Comparison of ENCODE assay signal across 8 cellular contexts in the genomic region with DNA sequence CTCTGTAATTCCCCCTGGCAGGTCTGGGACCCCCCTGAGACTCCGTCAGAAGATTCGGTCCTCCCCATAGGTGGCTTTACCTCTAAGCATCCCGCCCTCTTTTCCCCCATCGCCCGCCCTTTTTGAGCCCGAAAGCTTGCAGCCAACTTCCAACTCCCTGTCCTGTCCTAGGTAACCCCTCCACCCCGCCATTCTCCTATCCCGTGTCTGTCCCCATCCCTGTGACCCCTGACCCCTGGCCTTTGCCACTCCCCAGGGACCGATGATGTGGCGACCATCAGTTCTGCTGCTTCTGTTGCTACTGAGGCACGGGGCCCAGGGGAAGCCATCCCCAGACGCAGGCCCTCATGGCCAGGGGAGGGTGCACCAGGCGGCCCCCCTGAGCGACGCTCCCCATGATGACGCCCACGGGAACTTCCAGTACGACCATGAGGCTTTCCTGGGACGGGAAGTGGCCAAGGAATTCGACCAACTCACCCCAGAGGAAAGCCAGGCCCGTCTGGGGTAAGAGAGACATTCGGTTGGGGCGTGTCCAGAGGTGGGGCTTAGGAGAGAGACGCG. TPM values are rescaled to one million over a fixed set of nuclear protein-coding genes. Genes with fewer than 3 reads are reported as not detected.
A peak's percentile ranks its signal among the peaks of the same experiment; 100 is the strongest.
DNase-seq lines count a peak whose midpoint lies in the region; ATAC-seq and TF ChIP-seq lines count a peak whose summit lies in the region.

No MANE protein-coding gene starts in this region.

- CTCF ChIA-PET in HEK293 (lab: Yijun Ruan, JAX), result no interaction called here

- no peak overlapping the region for H3K27ac Mint-ChIP-seq in activated naive CD8-positive, alpha-beta T cell treated with anti-CD3 and anti-CD28 coated beads, Interleukin-2, amount 10 ng/mL, durations not matched to agents 7 days and 5 days
- no peak overlapping the region for H3K27ac Mint-ChIP-seq in stimulated activated naive B cell treated with anti-CD40 and anti-IgM and Interleukin-4, amounts not matched to agents 10 μg/mL and 1 μg/mL and 100 μg/mL, for 72 hours

- no peak overlapping the region for H3K27ac ChIP-seq in HEK293 (ENCODE audit: extremely low read depth, low read depth, low read length)

- H3K9ac ChIP-seq in iPS-15b (ENCODE audit: low read depth, low read length), result peak overlapping the region; percentile 47

- H3K4me3 ChIP-seq in HEK293 (ENCODE audit: low read depth, low read length) (no peak overlapping the region), iPS-15b (ENCODE audit: low read depth, low read length) (peak overlapping the region; percentile 88)

- POLR2A ChIA-PET in HEK293 (lab: Yijun Ruan, JAX), result no interaction called here
- POLR2A ChIA-PET in activated naive CD8-positive, alpha-beta T cell treated with anti-CD3 and anti-CD28 coated beads, Interleukin-2, amount 10 ng/mL, durations not matched to agents 7 days and 5 days (lab: Charles Lee), result interaction anchor here (1.0 to 1.3 kb wide), 3 partner anchors 19 to 27 kb away, joined by 3 to 5 read pairs (median 4); no protein-coding TSS in a partner anchor

- H3K9me3 ChIP-seq in HEK293 (ENCODE audit: control insufficient read depth, insufficient read depth, low read depth, low read length) (no peaks in the 10 kb centered on the region), iPS-15b (ENCODE audit: control insufficient read depth, insufficient read depth, low read length) (no peaks in the 10 kb centered on the region)

- no peak for DNase-seq in activated naive CD8-positive, alpha-beta T cell treated with anti-CD3 and anti-CD28 coated beads, Interleukin-2, amount 10 ng/mL, durations not matched to agents 7 days and 5 days
- DNase-seq in stimulated activated naive B cell treated with anti-CD40 and anti-IgM and Interleukin-4, amounts not matched to agents 10 μg/mL and 1 μg/mL and 100 μg/mL, for 72 hours, result no peak
- no peak for DNase-seq in stimulated activated CD4-positive, alpha-beta T cell treated with anti-CD3 and anti-CD28 coated beads, Interleukin-12 subunit alpha, Interleukin-12 subunit beta, amount 100 ng/mL, for 4 hours
- no peak for DNase-seq in NCI-H2227 treated with DMSO at 0.1 percent for 48 hours (lab: John Stamatoyannopoulos, UW)
- DNase-seq in COLO829 (ENCODE audit: low spot score), result no peak

- peak overlapping the region; percentile 75 for H3K4me3 Mint-ChIP-seq in activated naive CD8-positive, alpha-beta T cell treated with anti-CD3 and anti-CD28 coated beads, Interleukin-2, amount 10 ng/mL, durations not matched to agents 7 days and 5 days
- peak overlapping the region; percentile 86 for H3K4me3 Mint-ChIP-seq in stimulated activated naive B cell treated with anti-CD40 and anti-IgM and Interleukin-4, amounts not matched to agents 10 μg/mL and 1 μg/mL and 100 μg/mL, for 72 hours

- no peak for TF ChIP-seq CTCF in HEK293 (tag by site-specific recombination; IDR thresholded peaks at IDR 0.05)

- peaks cover 6 to 20% of the 10 kb centered on the region in 2 experiments; a peak in 2 of 3 replicates for H3K36me3 ChIP-seq in HEK293 (ENCODE audit: control insufficient read depth in 2 of 2, insufficient read depth in 1 of 2, low read length in 2 of 2)
- H3K36me3 ChIP-seq in iPS-15b (ENCODE audit: control insufficient read depth, insufficient read depth, low read length), result peaks cover 20% of the 10 kb centered on the region

- no peaks in the 10 kb centered on the region for H3K27me3 ChIP-seq in iPS-15b (ENCODE audit: control insufficient read depth, insufficient read depth, low read length)

- ATAC-seq in activated naive CD8-positive, alpha-beta T cell treated with anti-CD3 and anti-CD28 coated beads, Interleukin-2, amount 10 ng/mL, durations not matched to agents 7 days and 5 days (ENCODE audit: low read depth), result no peak
- ATAC-seq in stimulated activated naive B cell treated with anti-CD40 and anti-IgM and Interleukin-4, amounts not matched to agents 10 μg/mL and 1 μg/mL and 100 μg/mL, for 72 hours (replicated peaks), result no peak
- ATAC-seq in GM18511 (IDR thresholded peaks at IDR 0.05; ENCODE audit: unreplicated experiment), result no peak

- H3K9me3 Mint-ChIP-seq in activated naive CD8-positive, alpha-beta T cell treated with anti-CD3 and anti-CD28 coated beads, Interleukin-2, amount 10 ng/mL, durations not matched to agents 7 days and 5 days, result no peaks in the 10 kb centered on the region
- H3K9me3 Mint-ChIP-seq in stimulated activated naive B cell treated with anti-CD40 and anti-IgM and Interleukin-4, amounts not matched to agents 10 μg/mL and 1 μg/mL and 100 μg/mL, for 72 hours, result peaks cover 0 to 4% of the 10 kb centered on the region in 2 donors

- H3K4me1 ChIP-seq in HEK293 (ENCODE audit: control insufficient read depth, insufficient read depth, low read length), result no peaks in the 10 kb centered on the region
- H3K4me1 ChIP-seq in iPS-15b (ENCODE audit: control insufficient read depth, insufficient read depth, low read length), result no peaks in the 10 kb centered on the region

- H3K36me3 Mint-ChIP-seq in activated naive CD8-positive, alpha-beta T cell treated with anti-CD3 and anti-CD28 coated beads, Interleukin-2, amount 10 ng/mL, durations not matched to agents 7 days and 5 days, result peaks cover 2% of the 10 kb centered on the region
- peaks cover 2 to 6% of the 10 kb centered on the region in 2 donors for H3K36me3 Mint-ChIP-seq in stimulated activated naive B cell treated with anti-CD40 and anti-IgM and Interleukin-4, amounts not matched to agents 10 μg/mL and 1 μg/mL and 100 μg/mL, for 72 hours

- peaks cover 4% of the 10 kb centered on the region for H3K27me3 Mint-ChIP-seq in activated naive CD8-positive, alpha-beta T cell treated with anti-CD3 and anti-CD28 coated beads, Interleukin-2, amount 10 ng/mL, durations not matched to agents 7 days and 5 days
- peaks cover 0 to 6% of the 10 kb centered on the region in 2 donors for H3K27me3 Mint-ChIP-seq in stimulated activated naive B cell treated with anti-CD40 and anti-IgM and Interleukin-4, amounts not matched to agents 10 μg/mL and 1 μg/mL and 100 μg/mL, for 72 hours

- H3K4me1 Mint-ChIP-seq in activated naive CD8-positive, alpha-beta T cell treated with anti-CD3 and anti-CD28 coated beads, Interleukin-2, amount 10 ng/mL, durations not matched to agents 7 days and 5 days, result peaks cover 17% of the 10 kb centered on the region
- peaks cover 20 to 21% of the 10 kb centered on the region in 2 donors for H3K4me1 Mint-ChIP-seq in stimulated activated naive B cell treated with anti-CD40 and anti-IgM and Interleukin-4, amounts not matched to agents 10 μg/mL and 1 μg/mL and 100 μg/mL, for 72 hours

TF ChIP-seq in HEK293, 187 proteins besides CTCF, POLR2A, EP300 and RAD21:
- TF ChIP-seq ZBTB10 (tag by site-specific recombination; IDR thresholded peaks at IDR 0.05) (no peak), BCL11B (tag by site-specific recombination; IDR thresholded peaks at IDR 0.05; ENCODE audit: low read depth) (0 out of 2 replicates have a peak, but pooled peaks have one; percentile 10), ZNF202 (tag by site-specific recombination; IDR thresholded peaks at IDR 0.05; ENCODE audit: borderline replicate concordance) (no peak), ZSCAN18 (tag by site-specific recombination; IDR thresholded peaks at IDR 0.05) (no peak), ZNF558 (tag by site-specific recombination; IDR thresholded peaks at IDR 0.05) (no peak)

RNA-seq across cellular contexts. Expression of gene RCN3, which starts 0.5 kb away (rescaled TPM):
- total RNA-seq in activated naive CD8-positive, alpha-beta T cell treated with anti-CD3 and anti-CD28 coated beads, Interleukin-2, amount 10 ng/mL, durations not matched to agents 7 days and 5 days, result 1 to 10 TPM; 1.6 to 2.4 TPM

RNA-seq across cellular contexts. Expression of gene FCGRT, which starts 15.8 kb away (rescaled TPM):
- total RNA-seq in activated naive CD8-positive, alpha-beta T cell treated with anti-CD3 and anti-CD28 coated beads, Interleukin-2, amount 10 ng/mL, durations not matched to agents 7 days and 5 days, result 10 to 100 TPM; 19.8 to 24.4 TPM

RNA-seq across cellular contexts. Expression of gene RPS11, which starts 32.1 kb away (rescaled TPM):
- total RNA-seq in activated naive CD8-positive, alpha-beta T cell treated with anti-CD3 and anti-CD28 coated beads, Interleukin-2, amount 10 ng/mL, durations not matched to agents 7 days and 5 days, result 1,000 to 10,000 TPM; 2,412 to 2,445 TPM

RNA-seq across cellular contexts. Expression of gene RPL13A, which starts 40.9 kb away (rescaled TPM):
- total RNA-seq in activated naive CD8-positive, alpha-beta T cell treated with anti-CD3 and anti-CD28 coated beads, Interleukin-2, amount 10 ng/mL, durations not matched to agents 7 days and 5 days, result 1,000 to 10,000 TPM; 2,936 to 3,173 TPM

RNA-seq across cellular contexts. Expression of gene NOSIP, which starts 52.1 kb away (rescaled TPM):
- 100 to 1,000 TPM; 122 to 125 TPM for total RNA-seq in activated naive CD8-positive, alpha-beta T cell treated with anti-CD3 and anti-CD28 coated beads, Interleukin-2, amount 10 ng/mL, durations not matched to agents 7 days and 5 days
